Comparison of ENCODE assay signal across 19 cellular contexts in the genomic region with DNA sequence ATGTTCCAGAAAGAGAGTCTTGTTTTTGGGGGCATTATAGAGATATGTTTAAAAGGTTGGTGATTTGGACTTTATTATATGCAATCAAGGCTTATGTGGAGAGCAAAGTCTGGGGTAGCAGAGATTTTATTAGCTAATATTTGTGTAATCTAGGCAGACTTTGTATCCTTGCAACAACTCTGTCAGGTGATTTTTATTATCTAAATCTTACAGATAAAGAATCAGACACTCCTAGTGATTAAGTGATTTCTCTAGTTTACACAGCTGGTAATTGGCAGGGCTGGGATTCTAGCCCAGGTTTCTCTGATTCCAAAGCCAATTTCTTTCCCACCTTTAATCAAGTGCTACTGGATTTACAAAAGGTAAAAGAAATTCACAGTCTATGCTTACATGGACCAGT.
"Had no signal": no experiment of that assay in that cellular context is flagged by ENCODE, and none has a peak within 500 bp of the region (broad histone marks: within the 10 kb centered on the region; RNA-seq: fewer than 3 reads in every experiment).

No MANE protein-coding gene starts in this region.

- H3K27ac Mint-ChIP-seq: activated CD4-positive, alpha-beta memory T cell treated with anti-CD3 and anti-CD28 coated beads for 36 hours; activated naive CD8-positive, alpha-beta T cell treated with anti-CD3 and anti-CD28 coated beads, Interleukin-2, amount 10 ng/mL, durations not matched to agents 7 days and 5 days; natural killer cell; stimulated activated naive CD8-positive, alpha-beta T cell treated with anti-CD3 and anti-CD28 coated beads, Interleukin-15, Interleukin-2, amounts not matched to agents 100 ng/mL and 50 ng/mL, for 24 hours had no signal

- H3K36me3 ChIP-seq: esophagus squamous epithelium, gastrocnemius medialis, prostate gland, thyroid gland had no signal

- H3K9me3 Mint-ChIP-seq: activated CD4-positive, alpha-beta memory T cell treated with anti-CD3 and anti-CD28 coated beads for 36 hours; activated naive CD8-positive, alpha-beta T cell treated with anti-CD3 and anti-CD28 coated beads, Interleukin-2, amount 10 ng/mL, durations not matched to agents 7 days and 5 days; natural killer cell; stimulated activated naive CD8-positive, alpha-beta T cell treated with anti-CD3 and anti-CD28 coated beads, Interleukin-15, Interleukin-2, amounts not matched to agents 100 ng/mL and 50 ng/mL, for 24 hours had no signal

- H3K27me3 ChIP-seq: esophagus squamous epithelium, gastrocnemius medialis, thyroid gland had no signal

- H3K4me1 ChIP-seq: gastrocnemius medialis, prostate gland, thyroid gland had no signal

- ATAC-seq: gastrocnemius medialis, natural killer cell, T-helper 17 cell had no signal

- H3K4me3 Mint-ChIP-seq: activated CD4-positive, alpha-beta memory T cell treated with anti-CD3 and anti-CD28 coated beads for 36 hours; activated naive CD8-positive, alpha-beta T cell treated with anti-CD3 and anti-CD28 coated beads, Interleukin-2, amount 10 ng/mL, durations not matched to agents 7 days and 5 days; natural killer cell; stimulated activated naive CD8-positive, alpha-beta T cell treated with anti-CD3 and anti-CD28 coated beads, Interleukin-15, Interleukin-2, amounts not matched to agents 100 ng/mL and 50 ng/mL, for 24 hours; T-helper 17 cell had no signal

- H3K9me3 ChIP-seq: esophagus squamous epithelium, gastrocnemius medialis, prostate gland, thyroid gland had no signal

- H3K36me3 Mint-ChIP-seq: activated CD4-positive, alpha-beta memory T cell treated with anti-CD3 and anti-CD28 coated beads for 36 hours; activated naive CD8-positive, alpha-beta T cell treated with anti-CD3 and anti-CD28 coated beads, Interleukin-2, amount 10 ng/mL, durations not matched to agents 7 days and 5 days; natural killer cell had no signal

- H3K27me3 Mint-ChIP-seq: activated CD4-positive, alpha-beta memory T cell treated with anti-CD3 and anti-CD28 coated beads for 36 hours; activated naive CD8-positive, alpha-beta T cell treated with anti-CD3 and anti-CD28 coated beads, Interleukin-2, amount 10 ng/mL, durations not matched to agents 7 days and 5 days; stimulated activated naive CD8-positive, alpha-beta T cell treated with anti-CD3 and anti-CD28 coated beads, Interleukin-15, Interleukin-2, amounts not matched to agents 100 ng/mL and 50 ng/mL, for 24 hours had no signal

- H3K4me1 Mint-ChIP-seq: activated naive CD8-positive, alpha-beta T cell treated with anti-CD3 and anti-CD28 coated beads, Interleukin-2, amount 10 ng/mL, durations not matched to agents 7 days and 5 days; natural killer cell had no signal

- DNase-seq: activated CD4-positive, alpha-beta memory T cell treated with anti-CD3 and anti-CD28 coated beads for 36 hours; activated CD4-positive, alpha-beta T cell treated with anti-CD3 and anti-CD28 coated beads for 48 hours; activated naive CD4-positive, alpha-beta T cell treated with Interleukin-2 at 50 U/mL for 16 hours; activated naive CD8-positive, alpha-beta T cell treated with anti-CD3 and anti-CD28 coated beads, Interleukin-2, amount 10 ng/mL, durations not matched to agents 7 days and 5 days; activated T-cell treated with anti-CD3 and anti-CD28 coated beads, Interleukin-2, amount 50 U/mL, for 48 hours; amniotic stem cell; cerebellar nuclear complex; esophagus squamous epithelium; gastrocnemius medialis; hypothalamus; natural killer cell; stimulated activated CD4-positive, alpha-beta T cell treated with anti-CD3 and anti-CD28 coated beads, Interleukin-4, amount 100 ng/mL, for 24 hours; substantia nigra; T-helper 17 cell; thyroid gland had no signal

- H3K27ac ChIP-seq: coronary artery, esophagus squamous epithelium, gastrocnemius medialis, prostate gland, thyroid gland had no signal

- H3K4me3 ChIP-seq: coronary artery, esophagus squamous epithelium, gastrocnemius medialis, lung, prostate gland, thyroid gland had no signal
